ENCODE assay signal across 19 cellular contexts in the genomic region with DNA sequence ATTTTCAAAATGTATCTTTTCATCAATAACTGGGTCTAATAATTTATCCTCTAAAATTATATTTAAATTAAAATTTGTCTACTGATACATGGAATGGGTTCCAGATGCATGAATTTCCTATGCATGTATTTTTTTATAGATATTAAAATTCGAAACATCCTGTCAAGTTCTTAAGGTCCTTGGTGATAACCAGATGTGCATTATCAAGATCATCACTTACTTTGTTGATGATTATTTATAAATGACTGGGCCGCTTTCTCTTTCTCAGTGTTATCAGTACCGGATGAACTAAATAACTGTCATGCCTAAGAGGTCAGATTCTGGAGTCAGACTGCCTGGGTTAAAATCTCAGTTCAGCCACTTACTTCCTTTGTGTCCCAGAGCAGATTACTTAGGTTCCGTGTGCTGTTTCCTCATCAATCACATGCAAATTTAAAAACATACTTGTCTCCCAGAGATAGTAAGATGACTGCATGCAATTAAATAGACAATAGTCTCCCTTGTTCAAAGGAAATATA.
"Had no signal": no experiment of that assay in that cellular context is flagged by ENCODE, and none has a peak within 500 bp of the region (broad histone marks: within the 10 kb centered on the region; RNA-seq: fewer than 3 reads in every experiment).

No MANE protein-coding gene starts in this region.

- H3K4me3 ChIP-seq: body of pancreas, lower lobe of right lung, neural progenitor cell, thyroid gland had no signal

- H3K27ac ChIP-seq: body of pancreas, epithelial cell of prostate, lower lobe of right lung, neural progenitor cell, thyroid gland had no signal

- H3K27me3 Mint-ChIP-seq: activated CD4-positive, alpha-beta memory T cell treated with anti-CD3 and anti-CD28 coated beads for 36 hours; activated naive CD4-positive, alpha-beta T cell treated with anti-CD3 and anti-CD28 coated beads, Interleukin-2, amount 10 ng/mL, durations not matched to agents 7 days and 5 days; naive thymus-derived CD4-positive, alpha-beta T cell; progenitor cell of endocrine pancreas; T-cell had no signal

- H3K27me3 ChIP-seq: body of pancreas, neural progenitor cell, thyroid gland had no signal

- ATAC-seq: body of pancreas; left colon; lower lobe of right lung; naive thymus-derived CD4-positive, alpha-beta T cell; stimulated activated naive CD8-positive, alpha-beta T cell treated with anti-CD3 and anti-CD28 coated beads, Interleukin-15, Interleukin-2, amounts not matched to agents 100 U/mL and 50 U/mL, for 24 hours; T-cell had no signal

- H3K36me3 ChIP-seq: neural progenitor cell had no signal

- H3K9me3 ChIP-seq: body of pancreas, lower lobe of right lung, thyroid gland had no signal

- DNase-seq: activated CD4-positive, alpha-beta memory T cell treated with anti-CD3 and anti-CD28 coated beads for 36 hours; activated CD4-positive, alpha-beta T cell treated with anti-CD3 and anti-CD28 coated beads for 48 hours; activated CD4-positive, CD25-positive, alpha-beta regulatory T cell; activated effector memory CD4-positive, alpha-beta T cell treated with anti-CD3 and anti-CD28 coated beads, Interleukin-2, amount 50 U/mL, for 16 hours; activated naive CD4-positive, alpha-beta T cell treated with anti-CD3 and anti-CD28 coated beads, Interleukin-2, amount 10 ng/mL, durations not matched to agents 7 days and 5 days; anterior cingulate cortex; body of pancreas; foreskin fibroblast; left colon; lower lobe of right lung; naive thymus-derived CD4-positive, alpha-beta T cell; stimulated activated CD4-positive, alpha-beta T cell treated with anti-CD3 and anti-CD28 coated beads, Interleukin-4, amount 100 ng/mL, for 24 hours; stimulated activated naive CD8-positive, alpha-beta T cell treated with anti-CD3 and anti-CD28 coated beads, Interleukin-15, Interleukin-2, amounts not matched to agents 100 U/mL and 50 U/mL, for 24 hours; T-cell; thyroid gland had no signal

- H3K27ac Mint-ChIP-seq: activated CD4-positive, alpha-beta memory T cell treated with anti-CD3 and anti-CD28 coated beads for 36 hours; activated naive CD4-positive, alpha-beta T cell treated with anti-CD3 and anti-CD28 coated beads, Interleukin-2, amount 10 ng/mL, durations not matched to agents 7 days and 5 days; naive thymus-derived CD4-positive, alpha-beta T cell; neural progenitor cell; progenitor cell of endocrine pancreas; T-cell; T-helper 2 cell treated with Interferon-gamma antibody and Interleukin-4, amounts not matched to agents 5 μg/mL and 100 μg/mL, for 36 hours had no signal

- H3K4me1 Mint-ChIP-seq: activated naive CD4-positive, alpha-beta T cell treated with anti-CD3 and anti-CD28 coated beads, Interleukin-2, amount 10 ng/mL, durations not matched to agents 7 days and 5 days; neural progenitor cell had no signal

- H3K4me1 ChIP-seq: body of pancreas, lower lobe of right lung, neural progenitor cell had no signal

- H3K4me2 ChIP-seq: neural progenitor cell had no signal

- H3K4me3 Mint-ChIP-seq: activated CD4-positive, alpha-beta memory T cell treated with anti-CD3 and anti-CD28 coated beads for 36 hours; activated naive CD4-positive, alpha-beta T cell treated with anti-CD3 and anti-CD28 coated beads, Interleukin-2, amount 10 ng/mL, durations not matched to agents 7 days and 5 days; naive thymus-derived CD4-positive, alpha-beta T cell; neural progenitor cell; T-cell; T-helper 2 cell treated with Interferon-gamma antibody and Interleukin-4, amounts not matched to agents 5 μg/mL and 100 μg/mL, for 36 hours had no signal

- H2AFZ ChIP-seq: neural progenitor cell had no signal
